In genomic region chr1:63624911-63625310, GRCh38 we compare ENCODE assay signal across 1 cellular context.
TF ChIP-seq lines count a peak whose summit lies in the region.

No MANE protein-coding gene starts in this region.

TF ChIP-seq in GM23338, 12 proteins besides CTCF, POLR2A, EP300 and RAD21 (continued from another document):
- TF ChIP-seq, protein P1, sequence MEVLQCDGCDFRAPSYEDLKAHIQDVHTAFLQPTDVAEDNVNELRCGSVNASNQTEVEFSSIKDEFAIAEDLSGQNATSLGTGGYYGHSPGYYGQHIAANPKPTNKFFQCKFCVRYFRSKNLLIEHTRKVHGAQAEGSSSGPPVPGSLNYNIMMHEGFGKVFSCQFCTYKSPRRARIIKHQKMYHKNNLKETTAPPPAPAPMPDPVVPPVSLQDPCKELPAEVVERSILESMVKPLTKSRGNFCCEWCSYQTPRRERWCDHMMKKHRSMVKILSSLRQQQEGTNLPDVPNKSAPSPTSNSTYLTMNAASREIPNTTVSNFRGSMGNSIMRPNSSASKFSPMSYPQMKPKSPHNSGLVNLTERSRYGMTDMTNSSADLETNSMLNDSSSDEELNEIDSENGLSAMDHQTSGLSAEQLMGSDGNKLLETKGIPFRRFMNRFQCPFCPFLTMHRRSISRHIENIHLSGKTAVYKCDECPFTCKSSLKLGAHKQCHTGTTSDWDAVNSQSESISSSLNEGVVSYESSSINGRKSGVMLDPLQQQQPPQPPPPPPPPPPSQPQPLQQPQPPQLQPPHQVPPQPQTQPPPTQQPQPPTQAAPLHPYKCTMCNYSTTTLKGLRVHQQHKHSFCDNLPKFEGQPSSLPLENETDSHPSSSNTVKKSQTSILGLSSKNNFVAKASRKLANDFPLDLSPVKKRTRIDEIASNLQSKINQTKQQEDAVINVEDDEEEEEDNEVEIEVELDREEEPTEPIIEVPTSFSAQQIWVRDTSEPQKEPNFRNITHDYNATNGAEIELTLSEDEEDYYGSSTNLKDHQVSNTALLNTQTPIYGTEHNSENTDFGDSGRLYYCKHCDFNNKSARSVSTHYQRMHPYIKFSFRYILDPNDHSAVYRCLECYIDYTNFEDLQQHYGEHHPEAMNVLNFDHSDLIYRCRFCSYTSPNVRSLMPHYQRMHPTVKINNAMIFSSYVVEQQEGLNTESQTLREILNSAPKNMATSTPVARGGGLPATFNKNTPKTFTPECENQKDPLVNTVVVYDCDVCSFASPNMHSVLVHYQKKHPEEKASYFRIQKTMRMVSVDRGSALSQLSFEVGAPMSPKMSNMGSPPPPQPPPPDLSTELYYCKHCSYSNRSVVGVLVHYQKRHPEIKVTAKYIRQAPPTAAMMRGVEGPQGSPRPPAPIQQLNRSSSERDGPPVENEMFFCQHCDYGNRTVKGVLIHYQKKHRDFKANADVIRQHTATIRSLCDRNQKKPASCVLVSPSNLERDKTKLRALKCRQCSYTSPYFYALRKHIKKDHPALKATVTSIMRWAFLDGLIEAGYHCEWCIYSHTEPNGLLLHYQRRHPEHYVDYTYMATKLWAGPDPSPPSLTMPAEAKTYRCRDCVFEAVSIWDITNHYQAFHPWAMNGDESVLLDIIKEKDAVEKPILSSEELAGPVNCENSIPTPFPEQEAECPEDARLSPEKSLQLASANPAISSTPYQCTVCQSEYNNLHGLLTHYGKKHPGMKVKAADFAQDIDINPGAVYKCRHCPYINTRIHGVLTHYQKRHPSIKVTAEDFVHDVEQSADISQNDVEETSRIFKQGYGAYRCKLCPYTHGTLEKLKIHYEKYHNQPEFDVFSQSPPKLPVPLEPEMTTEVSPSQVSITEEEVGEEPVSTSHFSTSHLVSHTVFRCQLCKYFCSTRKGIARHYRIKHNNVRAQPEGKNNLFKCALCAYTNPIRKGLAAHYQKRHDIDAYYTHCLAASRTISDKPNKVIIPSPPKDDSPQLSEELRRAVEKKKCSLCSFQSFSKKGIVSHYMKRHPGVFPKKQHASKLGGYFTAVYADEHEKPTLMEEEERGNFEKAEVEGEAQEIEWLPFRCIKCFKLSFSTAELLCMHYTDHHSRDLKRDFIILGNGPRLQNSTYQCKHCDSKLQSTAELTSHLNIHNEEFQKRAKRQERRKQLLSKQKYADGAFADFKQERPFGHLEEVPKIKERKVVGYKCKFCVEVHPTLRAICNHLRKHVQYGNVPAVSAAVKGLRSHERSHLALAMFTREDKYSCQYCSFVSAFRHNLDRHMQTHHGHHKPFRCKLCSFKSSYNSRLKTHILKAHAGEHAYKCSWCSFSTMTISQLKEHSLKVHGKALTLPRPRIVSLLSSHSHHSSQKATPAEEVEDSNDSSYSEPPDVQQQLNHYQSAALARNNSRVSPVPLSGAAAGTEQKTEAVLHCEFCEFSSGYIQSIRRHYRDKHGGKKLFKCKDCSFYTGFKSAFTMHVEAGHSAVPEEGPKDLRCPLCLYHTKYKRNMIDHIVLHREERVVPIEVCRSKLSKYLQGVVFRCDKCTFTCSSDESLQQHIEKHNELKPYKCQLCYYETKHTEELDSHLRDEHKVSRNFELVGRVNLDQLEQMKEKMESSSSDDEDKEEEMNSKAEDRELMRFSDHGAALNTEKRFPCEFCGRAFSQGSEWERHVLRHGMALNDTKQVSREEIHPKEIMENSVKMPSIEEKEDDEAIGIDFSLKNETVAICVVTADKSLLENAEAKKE (CRISPR knock-in tag; IDR thresholded peaks at IDR 0.05): no peak
- TF ChIP-seq JUNB (IDR thresholded peaks at IDR 0.05; ENCODE audit: unreplicated experiment) (no peak), EZH2phosphoT487 (IDR thresholded peaks at IDR 0.05; ENCODE audit: unreplicated experiment) (no peak)
